In the genomic region with DNA sequence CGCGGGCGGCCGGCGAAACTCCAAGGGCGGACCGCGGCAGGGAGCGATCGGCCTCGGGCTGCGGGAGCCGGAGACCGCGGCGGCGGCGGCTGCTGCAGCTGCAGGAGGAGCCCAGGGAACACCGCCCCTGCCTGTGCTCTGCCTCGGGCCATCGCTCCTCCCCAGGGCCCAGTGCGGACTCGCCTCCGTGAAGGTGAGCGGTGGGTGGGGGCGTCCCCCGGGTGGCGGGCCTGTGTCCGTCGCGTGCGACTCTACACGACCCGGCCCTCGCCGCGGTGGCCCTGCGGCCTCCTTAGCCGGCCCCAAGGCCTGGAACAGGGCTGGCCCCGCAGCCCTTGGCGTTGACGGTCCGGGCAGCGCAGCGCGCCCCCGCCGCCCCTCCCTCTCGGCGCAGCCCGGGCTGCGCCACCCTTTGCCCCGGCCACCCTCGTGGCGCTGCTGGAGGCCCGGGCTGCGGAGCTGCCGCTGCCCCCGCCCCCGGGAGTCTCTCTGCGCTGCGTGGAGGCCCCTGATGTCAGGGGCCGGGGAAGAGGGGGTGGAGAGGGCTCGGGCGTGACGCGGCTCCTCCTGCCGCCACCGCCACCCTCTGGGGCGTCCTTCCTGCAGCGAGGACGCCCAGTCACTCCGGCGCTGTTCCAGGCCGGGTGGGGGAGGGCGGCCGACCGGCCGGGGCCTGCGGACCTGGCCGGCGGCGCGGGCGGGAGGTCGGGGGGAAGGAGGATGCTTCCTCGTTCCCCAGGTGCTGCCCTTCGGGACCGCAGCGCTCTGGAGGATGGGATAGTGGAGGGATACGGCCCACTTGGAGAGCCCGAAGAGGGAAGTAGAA, we compare ENCODE assay signal across 1 cellular context.
A peak's percentile ranks its signal among the peaks of the same experiment; 100 is the strongest.
TF ChIP-seq lines count a peak whose summit lies in the region.

No MANE protein-coding gene starts in this region.

TF ChIP-seq in HepG2, 621 proteins besides CTCF, POLR2A, EP300 and RAD21 (continued from another document and continues in another):
- TF ChIP-seq, protein P1, sequence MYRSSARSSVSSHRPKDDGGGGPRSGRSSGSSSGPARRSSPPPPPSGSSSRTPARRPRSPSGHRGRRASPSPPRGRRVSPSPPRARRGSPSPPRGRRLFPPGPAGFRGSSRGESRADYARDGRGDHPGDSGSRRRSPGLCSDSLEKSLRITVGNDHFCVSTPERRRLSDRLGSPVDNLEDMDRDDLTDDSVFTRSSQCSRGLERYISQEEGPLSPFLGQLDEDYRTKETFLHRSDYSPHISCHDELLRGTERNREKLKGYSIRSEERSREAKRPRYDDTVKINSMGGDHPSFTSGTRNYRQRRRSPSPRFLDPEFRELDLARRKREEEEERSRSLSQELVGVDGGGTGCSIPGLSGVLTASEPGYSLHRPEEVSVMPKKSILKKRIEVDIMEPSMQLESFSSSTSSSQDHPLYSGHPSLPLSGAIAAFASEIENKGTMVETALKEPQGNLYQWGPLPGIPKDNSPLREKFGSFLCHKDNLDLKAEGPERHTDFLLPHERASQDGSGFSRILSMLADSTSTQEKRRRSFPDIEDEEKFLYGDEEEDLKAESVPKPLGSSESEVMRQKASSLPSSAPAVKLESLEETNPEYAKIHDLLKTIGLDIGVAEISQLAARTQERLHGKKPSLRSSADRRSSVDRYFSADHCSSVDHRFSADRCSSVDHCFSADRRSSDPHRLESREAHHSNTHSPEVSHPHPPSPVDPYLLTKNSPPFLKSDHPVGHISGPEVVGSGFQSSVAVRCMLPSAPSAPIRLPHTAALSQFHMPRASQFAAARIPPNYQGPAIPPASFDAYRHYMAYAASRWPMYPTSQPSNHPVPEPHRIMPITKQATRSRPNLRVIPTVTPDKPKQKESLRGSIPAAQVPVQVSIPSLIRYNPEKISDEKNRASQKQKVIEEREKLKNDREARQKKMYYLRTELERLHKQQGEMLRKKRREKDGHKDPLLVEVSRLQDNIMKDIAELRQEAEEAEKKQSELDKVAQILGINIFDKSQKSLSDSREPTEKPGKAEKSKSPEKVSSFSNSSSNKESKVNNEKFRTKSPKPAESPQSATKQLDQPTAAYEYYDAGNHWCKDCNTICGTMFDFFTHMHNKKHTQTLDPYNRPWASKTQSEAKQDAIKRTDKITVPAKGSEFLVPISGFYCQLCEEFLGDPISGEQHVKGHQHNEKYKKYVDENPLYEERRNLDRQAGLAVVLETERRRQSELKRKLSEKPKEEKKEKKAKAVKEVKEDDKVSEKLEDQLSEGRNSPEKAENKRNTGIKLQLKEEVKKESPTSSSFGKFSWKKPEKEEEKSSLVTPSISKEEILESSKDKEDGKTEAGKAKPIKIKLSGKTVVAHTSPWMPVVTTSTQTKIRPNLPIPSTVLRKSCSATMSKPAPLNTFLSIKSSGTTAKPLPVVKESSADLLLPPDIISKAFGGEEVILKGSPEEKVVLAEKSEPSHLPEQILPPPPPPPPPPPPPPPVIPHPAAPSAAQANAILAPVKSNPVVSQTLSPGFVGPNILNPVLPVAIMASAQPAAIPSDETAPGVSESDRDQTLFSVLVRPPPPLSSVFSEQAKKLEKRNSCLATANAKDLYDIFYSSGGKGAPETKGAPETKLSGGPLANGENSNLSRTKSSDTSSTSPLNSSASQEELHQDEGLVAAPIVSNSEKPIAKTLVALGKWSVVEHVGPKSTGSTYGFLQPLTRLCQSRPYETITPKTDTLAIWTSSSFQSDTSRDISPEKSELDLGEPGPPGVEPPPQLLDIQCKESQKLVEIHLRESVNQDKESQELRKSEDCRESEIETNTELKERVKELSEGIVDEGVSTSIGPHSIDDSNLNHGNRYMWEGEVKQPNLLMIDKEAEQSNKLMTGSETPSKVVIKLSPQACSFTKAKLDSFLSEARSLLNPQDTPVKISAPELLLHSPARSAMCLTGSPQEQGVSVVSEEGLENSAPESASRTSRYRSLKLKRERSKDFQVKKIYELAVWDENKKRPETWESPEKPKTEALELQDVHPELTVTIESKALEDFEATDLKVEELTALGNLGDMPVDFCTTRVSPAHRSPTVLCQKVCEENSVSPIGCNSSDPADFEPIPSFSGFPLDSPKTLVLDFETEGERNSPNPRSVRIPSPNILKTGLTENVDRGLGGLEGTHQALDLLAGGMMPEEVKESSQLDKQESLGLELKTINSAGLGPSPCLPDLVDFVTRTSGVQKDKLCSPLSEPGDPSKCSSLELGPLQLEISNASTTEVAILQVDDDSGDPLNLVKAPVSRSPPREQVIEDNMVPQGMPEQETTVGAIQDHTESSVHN (CRISPR knock-in tag; IDR thresholded peaks at IDR 0.05) = peak; percentile 43; the same call in 1 of the 2 replicates
- TF ChIP-seq ZNF564 (CRISPR knock-in tag; IDR thresholded peaks at IDR 0.05) (peak; percentile 88), THYN1 (CRISPR knock-in tag; IDR thresholded peaks at IDR 0.05; ENCODE audit: borderline replicate concordance, low read depth) (no peak), ZBTB7A (CRISPR knock-in tag; IDR thresholded peaks at IDR 0.05) (peak; percentile 70), HDAC1 (CRISPR knock-in tag; IDR thresholded peaks at IDR 0.05) (peak; percentile 70; the same call in 1 of the 2 replicates), ZNF772 (CRISPR knock-in tag; IDR thresholded peaks at IDR 0.05) (peak; percentile 78; the same call in 1 of the 2 replicates), ZNF256 (CRISPR knock-in tag; conservative IDR thresholded peaks at IDR 0.05) (no peak), FOXO1 (CRISPR knock-in tag; IDR thresholded peaks at IDR 0.05) (peak; percentile 23; the same call in 1 of the 2 replicates), ARNTL (CRISPR knock-in tag; IDR thresholded peaks at IDR 0.05) (peak; percentile 40; the same call in 1 of the 2 replicates), ZNF547 (CRISPR knock-in tag; IDR thresholded peaks at IDR 0.05) (peak; percentile 76), ZC3H4 (CRISPR knock-in tag; IDR thresholded peaks at IDR 0.05; ENCODE audit: borderline replicate concordance) (no peak), PHF20 (CRISPR knock-in tag; IDR thresholded peaks at IDR 0.05) (no peak), PCBP2 (optimal IDR thresholded peaks at IDR 0.05; ENCODE audit: low read depth, low read length, poor library complexity, severe bottlenecking) (no peak), ZNF747 (CRISPR knock-in tag; IDR thresholded peaks at IDR 0.05; ENCODE audit: borderline replicate concordance) (peak; percentile 85), AGO1 (IDR thresholded peaks at IDR 0.05; ENCODE audit: low read depth, low read length, poor library complexity, severe bottlenecking) (peak; percentile 66), KDM5A (IDR thresholded peaks at IDR 0.05; ENCODE audit: borderline replicate concordance, low read length) (0 out of 2 replicates have a peak, but pooled peaks have one; percentile 19)
- TF ChIP-seq, protein P2, sequence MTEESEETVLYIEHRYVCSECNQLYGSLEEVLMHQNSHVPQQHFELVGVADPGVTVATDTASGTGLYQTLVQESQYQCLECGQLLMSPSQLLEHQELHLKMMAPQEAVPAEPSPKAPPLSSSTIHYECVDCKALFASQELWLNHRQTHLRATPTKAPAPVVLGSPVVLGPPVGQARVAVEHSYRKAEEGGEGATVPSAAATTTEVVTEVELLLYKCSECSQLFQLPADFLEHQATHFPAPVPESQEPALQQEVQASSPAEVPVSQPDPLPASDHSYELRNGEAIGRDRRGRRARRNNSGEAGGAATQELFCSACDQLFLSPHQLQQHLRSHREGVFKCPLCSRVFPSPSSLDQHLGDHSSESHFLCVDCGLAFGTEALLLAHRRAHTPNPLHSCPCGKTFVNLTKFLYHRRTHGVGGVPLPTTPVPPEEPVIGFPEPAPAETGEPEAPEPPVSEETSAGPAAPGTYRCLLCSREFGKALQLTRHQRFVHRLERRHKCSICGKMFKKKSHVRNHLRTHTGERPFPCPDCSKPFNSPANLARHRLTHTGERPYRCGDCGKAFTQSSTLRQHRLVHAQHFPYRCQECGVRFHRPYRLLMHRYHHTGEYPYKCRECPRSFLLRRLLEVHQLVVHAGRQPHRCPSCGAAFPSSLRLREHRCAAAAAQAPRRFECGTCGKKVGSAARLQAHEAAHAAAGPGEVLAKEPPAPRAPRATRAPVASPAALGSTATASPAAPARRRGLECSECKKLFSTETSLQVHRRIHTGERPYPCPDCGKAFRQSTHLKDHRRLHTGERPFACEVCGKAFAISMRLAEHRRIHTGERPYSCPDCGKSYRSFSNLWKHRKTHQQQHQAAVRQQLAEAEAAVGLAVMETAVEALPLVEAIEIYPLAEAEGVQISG (CRISPR knock-in tag; IDR thresholded peaks at IDR 0.05) = peak; percentile 63
- TF ChIP-seq, protein P3, sequence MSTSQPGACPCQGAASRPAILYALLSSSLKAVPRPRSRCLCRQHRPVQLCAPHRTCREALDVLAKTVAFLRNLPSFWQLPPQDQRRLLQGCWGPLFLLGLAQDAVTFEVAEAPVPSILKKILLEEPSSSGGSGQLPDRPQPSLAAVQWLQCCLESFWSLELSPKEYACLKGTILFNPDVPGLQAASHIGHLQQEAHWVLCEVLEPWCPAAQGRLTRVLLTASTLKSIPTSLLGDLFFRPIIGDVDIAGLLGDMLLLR (CRISPR knock-in tag; IDR thresholded peaks at IDR 0.05) = peak; percentile 19; the same call in 1 of the 2 replicates
- TF ChIP-seq, protein P4, sequence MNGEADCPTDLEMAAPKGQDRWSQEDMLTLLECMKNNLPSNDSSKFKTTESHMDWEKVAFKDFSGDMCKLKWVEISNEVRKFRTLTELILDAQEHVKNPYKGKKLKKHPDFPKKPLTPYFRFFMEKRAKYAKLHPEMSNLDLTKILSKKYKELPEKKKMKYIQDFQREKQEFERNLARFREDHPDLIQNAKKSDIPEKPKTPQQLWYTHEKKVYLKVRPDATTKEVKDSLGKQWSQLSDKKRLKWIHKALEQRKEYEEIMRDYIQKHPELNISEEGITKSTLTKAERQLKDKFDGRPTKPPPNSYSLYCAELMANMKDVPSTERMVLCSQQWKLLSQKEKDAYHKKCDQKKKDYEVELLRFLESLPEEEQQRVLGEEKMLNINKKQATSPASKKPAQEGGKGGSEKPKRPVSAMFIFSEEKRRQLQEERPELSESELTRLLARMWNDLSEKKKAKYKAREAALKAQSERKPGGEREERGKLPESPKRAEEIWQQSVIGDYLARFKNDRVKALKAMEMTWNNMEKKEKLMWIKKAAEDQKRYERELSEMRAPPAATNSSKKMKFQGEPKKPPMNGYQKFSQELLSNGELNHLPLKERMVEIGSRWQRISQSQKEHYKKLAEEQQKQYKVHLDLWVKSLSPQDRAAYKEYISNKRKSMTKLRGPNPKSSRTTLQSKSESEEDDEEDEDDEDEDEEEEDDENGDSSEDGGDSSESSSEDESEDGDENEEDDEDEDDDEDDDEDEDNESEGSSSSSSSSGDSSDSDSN (CRISPR knock-in tag; IDR thresholded peaks at IDR 0.05) = peak; percentile 54; the same call in 1 of the 2 replicates
- TF ChIP-seq, protein P5, sequence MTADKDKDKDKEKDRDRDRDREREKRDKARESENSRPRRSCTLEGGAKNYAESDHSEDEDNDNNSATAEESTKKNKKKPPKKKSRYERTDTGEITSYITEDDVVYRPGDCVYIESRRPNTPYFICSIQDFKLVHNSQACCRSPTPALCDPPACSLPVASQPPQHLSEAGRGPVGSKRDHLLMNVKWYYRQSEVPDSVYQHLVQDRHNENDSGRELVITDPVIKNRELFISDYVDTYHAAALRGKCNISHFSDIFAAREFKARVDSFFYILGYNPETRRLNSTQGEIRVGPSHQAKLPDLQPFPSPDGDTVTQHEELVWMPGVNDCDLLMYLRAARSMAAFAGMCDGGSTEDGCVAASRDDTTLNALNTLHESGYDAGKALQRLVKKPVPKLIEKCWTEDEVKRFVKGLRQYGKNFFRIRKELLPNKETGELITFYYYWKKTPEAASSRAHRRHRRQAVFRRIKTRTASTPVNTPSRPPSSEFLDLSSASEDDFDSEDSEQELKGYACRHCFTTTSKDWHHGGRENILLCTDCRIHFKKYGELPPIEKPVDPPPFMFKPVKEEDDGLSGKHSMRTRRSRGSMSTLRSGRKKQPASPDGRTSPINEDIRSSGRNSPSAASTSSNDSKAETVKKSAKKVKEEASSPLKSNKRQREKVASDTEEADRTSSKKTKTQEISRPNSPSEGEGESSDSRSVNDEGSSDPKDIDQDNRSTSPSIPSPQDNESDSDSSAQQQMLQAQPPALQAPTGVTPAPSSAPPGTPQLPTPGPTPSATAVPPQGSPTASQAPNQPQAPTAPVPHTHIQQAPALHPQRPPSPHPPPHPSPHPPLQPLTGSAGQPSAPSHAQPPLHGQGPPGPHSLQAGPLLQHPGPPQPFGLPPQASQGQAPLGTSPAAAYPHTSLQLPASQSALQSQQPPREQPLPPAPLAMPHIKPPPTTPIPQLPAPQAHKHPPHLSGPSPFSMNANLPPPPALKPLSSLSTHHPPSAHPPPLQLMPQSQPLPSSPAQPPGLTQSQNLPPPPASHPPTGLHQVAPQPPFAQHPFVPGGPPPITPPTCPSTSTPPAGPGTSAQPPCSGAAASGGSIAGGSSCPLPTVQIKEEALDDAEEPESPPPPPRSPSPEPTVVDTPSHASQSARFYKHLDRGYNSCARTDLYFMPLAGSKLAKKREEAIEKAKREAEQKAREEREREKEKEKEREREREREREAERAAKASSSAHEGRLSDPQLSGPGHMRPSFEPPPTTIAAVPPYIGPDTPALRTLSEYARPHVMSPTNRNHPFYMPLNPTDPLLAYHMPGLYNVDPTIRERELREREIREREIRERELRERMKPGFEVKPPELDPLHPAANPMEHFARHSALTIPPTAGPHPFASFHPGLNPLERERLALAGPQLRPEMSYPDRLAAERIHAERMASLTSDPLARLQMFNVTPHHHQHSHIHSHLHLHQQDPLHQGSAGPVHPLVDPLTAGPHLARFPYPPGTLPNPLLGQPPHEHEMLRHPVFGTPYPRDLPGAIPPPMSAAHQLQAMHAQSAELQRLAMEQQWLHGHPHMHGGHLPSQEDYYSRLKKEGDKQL (CRISPR knock-in tag; IDR thresholded peaks at IDR 0.05; ENCODE audit: low read depth) = no peak
- TF ChIP-seq, protein P6, sequence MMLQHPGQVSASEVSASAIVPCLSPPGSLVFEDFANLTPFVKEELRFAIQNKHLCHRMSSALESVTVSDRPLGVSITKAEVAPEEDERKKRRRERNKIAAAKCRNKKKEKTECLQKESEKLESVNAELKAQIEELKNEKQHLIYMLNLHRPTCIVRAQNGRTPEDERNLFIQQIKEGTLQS (CRISPR knock-in tag; IDR thresholded peaks at IDR 0.05) = 0 out of 2 replicates have a peak, but pooled peaks have one; percentile 11
- TF ChIP-seq, protein P7, sequence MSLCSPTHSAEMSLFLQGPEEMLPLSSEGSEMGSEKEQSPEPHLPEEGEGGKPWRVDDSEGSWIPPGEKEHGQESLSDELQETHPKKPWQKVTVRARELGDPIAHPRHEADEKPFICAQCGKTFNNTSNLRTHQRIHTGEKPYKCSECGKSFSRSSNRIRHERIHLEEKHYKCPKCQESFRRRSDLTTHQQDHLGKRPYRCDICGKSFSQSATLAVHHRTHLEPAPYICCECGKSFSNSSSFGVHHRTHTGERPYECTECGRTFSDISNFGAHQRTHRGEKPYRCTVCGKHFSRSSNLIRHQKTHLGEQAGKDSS (CRISPR knock-in tag; IDR thresholded peaks at IDR 0.05; ENCODE audit: borderline replicate concordance, low read depth) = no peak
- TF ChIP-seq, protein P8, sequence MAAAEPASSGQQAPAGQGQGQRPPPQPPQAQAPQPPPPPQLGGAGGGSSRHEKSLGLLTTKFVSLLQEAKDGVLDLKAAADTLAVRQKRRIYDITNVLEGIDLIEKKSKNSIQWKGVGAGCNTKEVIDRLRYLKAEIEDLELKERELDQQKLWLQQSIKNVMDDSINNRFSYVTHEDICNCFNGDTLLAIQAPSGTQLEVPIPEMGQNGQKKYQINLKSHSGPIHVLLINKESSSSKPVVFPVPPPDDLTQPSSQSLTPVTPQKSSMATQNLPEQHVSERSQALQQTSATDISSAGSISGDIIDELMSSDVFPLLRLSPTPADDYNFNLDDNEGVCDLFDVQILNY (CRISPR knock-in tag; conservative IDR thresholded peaks at IDR 0.05) = no peak
